Comparison of ENCODE assay signal across 17 cellular contexts in the genomic region with DNA sequence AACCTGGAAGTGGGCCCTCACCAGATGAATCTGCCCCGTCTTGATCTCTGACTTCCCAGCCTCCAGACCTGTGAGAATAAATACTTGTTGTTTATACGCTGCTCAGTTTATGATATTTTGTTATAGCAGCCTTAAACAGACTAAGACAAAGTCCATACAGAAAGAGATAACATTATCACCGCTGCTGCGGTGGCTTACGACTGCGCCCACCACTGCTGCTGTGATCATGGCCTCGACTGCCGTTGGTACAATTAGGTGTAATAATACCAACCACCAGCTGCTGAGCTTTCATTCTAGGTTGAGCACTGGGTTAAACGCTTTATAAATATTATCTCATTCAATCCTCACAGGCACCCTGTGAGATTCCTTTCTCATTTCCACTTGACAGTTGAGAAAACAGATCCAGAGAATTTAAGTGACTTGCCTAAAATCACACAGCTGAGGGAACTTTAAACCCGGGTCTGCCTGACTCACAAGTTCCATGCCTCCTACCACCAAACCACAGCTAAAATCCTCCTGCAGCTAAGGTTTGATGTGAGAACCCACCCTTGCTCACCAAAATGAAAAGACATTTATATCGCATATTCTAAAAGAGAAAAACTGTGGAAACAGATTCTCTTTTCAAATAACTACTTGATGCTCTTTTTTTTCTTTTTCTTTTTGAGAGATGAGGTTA. TPM values are rescaled to one million over a fixed set of nuclear protein-coding genes. Genes with fewer than 3 reads are reported as not detected.
A peak's percentile ranks its signal among the peaks of the same experiment; 100 is the strongest.
DNase-seq lines count a peak whose midpoint lies in the region; ATAC-seq, FAIRE-seq and TF ChIP-seq lines count a peak whose summit lies in the region.
"Had no signal": no experiment of that assay in that cellular context is flagged by ENCODE, and none has a peak within 500 bp of the region (broad histone marks: within the 10 kb centered on the region; RNA-seq: fewer than 3 reads in every experiment).

No MANE protein-coding gene starts in this region.

- FAIRE-seq in H54 (lab: Jason Lieb, UNC): no peak
- FAIRE-seq: H1 had no signal

- DNase-seq in stimulated activated CD4-positive, alpha-beta T cell treated with anti-CD3 and anti-CD28 coated beads, Interleukin-1b, Interleukin-23, amount 100 ng/mL, for 48 hours: peak; percentile 35
- no peak for DNase-seq in stimulated activated CD4-positive, alpha-beta T cell treated with anti-CD3 and anti-CD28 coated beads, Interleukin-12 subunit alpha, Interleukin-12 subunit beta, amount 100 ng/mL, for 4 hours
- DNase-seq in amniotic epithelial cell (ENCODE audit: low read depth): peak; percentile 31
- DNase-seq in myocyte (ENCODE audit: low read depth): peak; percentile 42
- no peak for DNase-seq in Right ventricle myocardium inferior (ENCODE audit: missing footprints)
- DNase-seq in H54 (ENCODE audit: insufficient read length, low spot score): no peak
- no peak for DNase-seq in DMS 273 treated with DMSO at 0.1 percent for 48 hours (lab: John Stamatoyannopoulos, UW)
- DNase-seq: activated gamma-delta T cell treated with Interleukin-2 at 50 U/mL for 16 hours, Caco-2, cortex of kidney, hypothalamus, mesendoderm, NCI-H187 treated with DMSO at 0.1 percent for 48 hours, NCI-H446, substantia nigra, SW 1271 had no signal

- no peak for ATAC-seq in Right ventricle myocardium inferior

- TF ChIP-seq POLR2A in H54 (IDR thresholded peaks at IDR 0.05; ENCODE audit: low read depth, low read length): no peak

- intact Hi-C loops in Right ventricle myocardium inferior (cut with DNase I): no loop called here

RNA-seq across cellular contexts. Expression of gene GOLM1, which starts 24.1 kb away (rescaled TPM):
- total RNA-seq in myocyte (25.6 and 25.8 TPM in 2 replicates), Right ventricle myocardium inferior (4.2 TPM)
- 20.5 TPM for polyA plus RNA-seq in myocyte (2012)

Comparison
In these comparisons a context has a peak if more than half of its experiments do, and no peak if none do; other contexts are left out.
1. DNase-seq: peak in stimulated activated CD4-positive, alpha-beta T cell treated with anti-CD3 and anti-CD28 coated beads, Interleukin-1b, Interleukin-23, amount 100 ng/mL, for 48 hours (single experiment), amniotic epithelial cell (single experiment) and myocyte (single experiment); none in stimulated activated CD4-positive, alpha-beta T cell treated with anti-CD3 and anti-CD28 coated beads, Interleukin-12 subunit alpha, Interleukin-12 subunit beta, amount 100 ng/mL, for 4 hours (single experiment), Right ventricle myocardium inferior (single experiment), H54 (single experiment) and DMS 273 treated with DMSO at 0.1 percent for 48 hours (single experiment).